1 cellular context compared by ENCODE assay signal in genomic region chr4:87365348-87365747, GRCh38.
TF ChIP-seq lines count a peak whose summit lies in the region.

No MANE protein-coding gene starts in this region.

TF ChIP-seq in K562, 482 proteins besides CTCF, POLR2A, EP300 and RAD21:
- TF ChIP-seq CREB3 (tag; conservative IDR thresholded peaks at IDR 0.05; ENCODE audit: low read depth), result no peak
- TF ChIP-seq, protein P1, sequence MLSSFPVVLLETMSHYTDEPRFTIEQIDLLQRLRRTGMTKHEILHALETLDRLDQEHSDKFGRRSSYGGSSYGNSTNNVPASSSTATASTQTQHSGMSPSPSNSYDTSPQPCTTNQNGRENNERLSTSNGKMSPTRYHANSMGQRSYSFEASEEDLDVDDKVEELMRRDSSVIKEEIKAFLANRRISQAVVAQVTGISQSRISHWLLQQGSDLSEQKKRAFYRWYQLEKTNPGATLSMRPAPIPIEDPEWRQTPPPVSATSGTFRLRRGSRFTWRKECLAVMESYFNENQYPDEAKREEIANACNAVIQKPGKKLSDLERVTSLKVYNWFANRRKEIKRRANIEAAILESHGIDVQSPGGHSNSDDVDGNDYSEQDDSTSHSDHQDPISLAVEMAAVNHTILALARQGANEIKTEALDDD (IDR thresholded peaks at IDR 0.05), result peak; percentile 80
